8 cellular contexts compared by ENCODE assay signal in genomic region chr17:77096570-77097214, GRCh38. TPM values are rescaled to one million over a fixed set of nuclear protein-coding genes. Genes with fewer than 3 reads are reported as not detected.
DNase-seq lines count a peak whose midpoint lies in the region; ATAC-seq and TF ChIP-seq lines count a peak whose summit lies in the region.

No MANE protein-coding gene starts in this region.

- no peak overlapping the region for H2BK12ac ChIP-seq in H9 (ENCODE audit: insufficient read length, low read depth, low read length)

- no peak overlapping the region for H3K4me2 ChIP-seq in H9 (ENCODE audit: insufficient read depth, insufficient read length, low read length)

- H3K4me3 ChIP-seq in BJ (ENCODE audit: low read depth, low read length) (no peak overlapping the region), gastroesophageal sphincter (no peak overlapping the region)

- H4K8ac ChIP-seq in H9 (replicated peaks; ENCODE audit: insufficient read length, low read depth, low read length): no peak overlapping the region

- no peak for TF ChIP-seq POLR2A in gastroesophageal sphincter (IDR thresholded peaks at IDR 0.05)

- WGBS in H9 (ENCODE audit: extremely low coverage, insufficient read length, low lambda C conversion rate): no CpG with 5 or more reads among the region's 12 CpGs
- WGBS in gastroesophageal sphincter (ENCODE audit: low coverage in 1 of 2), 2 donors: 12 to 16% methylated on average over 9 to 12 of the region's 12 CpGs

- peaks cover 16 to 19% of the 10 kb centered on the region in 2 experiments for H3K4me1 Mint-ChIP-seq in H9
- H3K4me1 Mint-ChIP-seq in activated CD4-positive, alpha-beta memory T cell treated with anti-CD3 and anti-CD28 coated beads, Interleukin-2, amount 10 ng/mL, durations not matched to agents 7 days and 5 days: peaks cover 28% of the 10 kb centered on the region

- no peak for TF ChIP-seq EP300 in gastroesophageal sphincter (IDR thresholded peaks at IDR 0.05)

- POLR2A ChIA-PET in BJ (lab: Charles Lee): no interaction called here
- POLR2A ChIA-PET in activated CD4-positive, alpha-beta memory T cell treated with anti-CD3 and anti-CD28 coated beads, Interleukin-2, amount 10 ng/mL, durations not matched to agents 7 days and 5 days (lab: Charles Lee): interaction anchor here (1.4 kb wide), 1 partner anchor 31 kb away, joined by 4 read pairs; no protein-coding TSS in a partner anchor

- H4K5ac ChIP-seq in H9 (ENCODE audit: insufficient read length, low read depth, low read length): no peak overlapping the region

- H3K36me3 ChIP-seq in BJ (ENCODE audit: control insufficient read depth, insufficient read depth, low read length): peaks cover 17% of the 10 kb centered on the region
- H3K36me3 ChIP-seq in gastroesophageal sphincter: peaks cover 0 to 43% of the 10 kb centered on the region in 2 donors

- no peak overlapping the region for H3K14ac ChIP-seq in H9 (ENCODE audit: insufficient read depth, low read length)

- H3K79me2 ChIP-seq in H9 (ENCODE audit: insufficient read depth, low read length): no peaks in the 10 kb centered on the region

- H4K91ac ChIP-seq in H9 (ENCODE audit: insufficient read length, low read depth, low read length): no peak overlapping the region

- no peak overlapping the region for H3K23ac ChIP-seq in H9 (ENCODE audit: insufficient read length, low read depth, low read length)

- H3K27me3 ChIP-seq in BJ (ENCODE audit: control insufficient read depth, insufficient read depth, low read length) (no peaks in the 10 kb centered on the region), H9 (ENCODE audit: insufficient read depth, low read length) (no peaks in the 10 kb centered on the region), gastroesophageal sphincter (no peaks in the 10 kb centered on the region)

- ATAC-seq in gastroesophageal sphincter: peak; percentile 53
- no peak for ATAC-seq in GM18873 (IDR thresholded peaks at IDR 0.05; ENCODE audit: low FRiP score, unreplicated experiment)
- no peak for ATAC-seq in GM19455 (IDR thresholded peaks at IDR 0.05; ENCODE audit: unreplicated experiment)

- no peak overlapping the region for H2AK5ac ChIP-seq in H9 (ENCODE audit: insufficient read length, low read length)

- no peaks in the 10 kb centered on the region for H3K23me2 ChIP-seq in H9 (ENCODE audit: insufficient read length, low read depth, low read length, poor library complexity, severe bottlenecking)

- DNase-seq in BJ (ENCODE audit: low read depth) (peak; percentile 27), H9 (no peak), putamen (ENCODE audit: low spot score) (peak; percentile 61)
- DNase-seq in activated CD4-positive, alpha-beta memory T cell treated with anti-CD3 and anti-CD28 coated beads, Interleukin-2, amount 10 ng/mL, durations not matched to agents 7 days and 5 days: no peak
- no peak for DNase-seq in stimulated activated CD4-positive, alpha-beta T cell treated with anti-CD3 and anti-CD28 coated beads, Interleukin-4, amount 100 ng/mL, for 4 hours

- H3K27ac ChIP-seq in H9 (ENCODE audit: insufficient read length, low read depth, low read length): no peak overlapping the region
- H3K27ac ChIP-seq in gastroesophageal sphincter: peak overlapping the region; percentile 49 to 82 (median 78)

- H3K27ac Mint-ChIP-seq in H9: peak overlapping the region in 1 of 3 experiments; percentile 87; a peak in 2 of 7 replicates
- H3K27ac Mint-ChIP-seq in activated CD4-positive, alpha-beta memory T cell treated with anti-CD3 and anti-CD28 coated beads, Interleukin-2, amount 10 ng/mL, durations not matched to agents 7 days and 5 days: peak overlapping the region; percentile 67

- no peak overlapping the region for H3K18ac ChIP-seq in H9 (ENCODE audit: insufficient read length, low read depth, low read length)

- no peaks in the 10 kb centered on the region for H3K79me1 ChIP-seq in H9 (ENCODE audit: insufficient read depth, low read depth, low read length, poor library complexity, severe bottlenecking)

- no peak overlapping the region for H3K4ac ChIP-seq in H9 (ENCODE audit: low read depth, low read length)

- CTCF ChIA-PET in BJ (lab: Yijun Ruan, JAX): interaction anchor here (0.6 to 2.2 kb wide), 7 partner anchors 8 to 151 kb away, joined by 3 to 12 read pairs (median 4); no protein-coding TSS in a partner anchor
- CTCF ChIA-PET in activated CD4-positive, alpha-beta memory T cell treated with anti-CD3 and anti-CD28 coated beads, Interleukin-2, amount 10 ng/mL, durations not matched to agents 7 days and 5 days (lab: Charles Lee): no interaction called here

- no peak overlapping the region for H2AFZ ChIP-seq in H9 (ENCODE audit: low read length)

- no peak overlapping the region for H3K56ac ChIP-seq in H9 (ENCODE audit: insufficient read length, low read depth, low read length)

- H3K27me3 Mint-ChIP-seq in H9 (ENCODE audit: low read depth): no peaks in the 10 kb centered on the region
- H3K27me3 Mint-ChIP-seq in activated CD4-positive, alpha-beta memory T cell treated with anti-CD3 and anti-CD28 coated beads, Interleukin-2, amount 10 ng/mL, durations not matched to agents 7 days and 5 days: no peaks in the 10 kb centered on the region

- H3K4me1 ChIP-seq in H9 (ENCODE audit: insufficient read depth, low read length) (peaks cover 2% of the 10 kb centered on the region; the same call in 1 of the 2 replicates), gastroesophageal sphincter (peaks cover 7 to 67% (median 32%) of the 10 kb centered on the region in 3 donors)

- no peak overlapping the region for H2BK15ac ChIP-seq in H9 (ENCODE audit: low read depth, low read length)

- H3K36me3 Mint-ChIP-seq in H9 (ENCODE audit: insufficient read depth in 1 of 3, low read depth in 3 of 3): peaks cover 16 to 65% (median 60%) of the 10 kb centered on the region in 3 experiments; a peak in 6 of 7 replicates
- peaks cover 51% of the 10 kb centered on the region for H3K36me3 Mint-ChIP-seq in activated CD4-positive, alpha-beta memory T cell treated with anti-CD3 and anti-CD28 coated beads, Interleukin-2, amount 10 ng/mL, durations not matched to agents 7 days and 5 days (ENCODE audit: low read depth)

- H3K9ac ChIP-seq in H9 (ENCODE audit: extremely low read depth, insufficient read length, low read length): no peak overlapping the region

- H3T11ph ChIP-seq in H9 (ENCODE audit: low read length): no peak overlapping the region

- TF ChIP-seq CTCF in BJ (IDR thresholded peaks at IDR 0.05; ENCODE audit: insufficient read depth, low read depth, low read length) (peak; percentile 82), H9 (conservative IDR thresholded peaks at IDR 0.05) (peak; percentile 59), gastroesophageal sphincter (IDR thresholded peaks at IDR 0.05) (peak in 3 of 4 experiments; percentile 79 to 89 (median 86))

- no peaks in the 10 kb centered on the region for H3K9me3 Mint-ChIP-seq in H9
- no peaks in the 10 kb centered on the region for H3K9me3 Mint-ChIP-seq in activated CD4-positive, alpha-beta memory T cell treated with anti-CD3 and anti-CD28 coated beads, Interleukin-2, amount 10 ng/mL, durations not matched to agents 7 days and 5 days

- no peaks in the 10 kb centered on the region for H4K20me1 ChIP-seq in H9 (ENCODE audit: control insufficient read depth, insufficient read depth, insufficient read length)

- H2BK20ac ChIP-seq in H9 (ENCODE audit: low read depth, low read length, poor library complexity, severe bottlenecking): no peak overlapping the region

- H3K9me3 ChIP-seq in H9 (ENCODE audit: control insufficient read depth, low read depth, low read length) (no peaks in the 10 kb centered on the region), gastroesophageal sphincter (no peaks in the 10 kb centered on the region)

- H2BK120ac ChIP-seq in H9 (ENCODE audit: low read depth, low read length, poor library complexity, severe bottlenecking): no peak overlapping the region

- H3K4me3 Mint-ChIP-seq in H9: no peak overlapping the region
- no peak overlapping the region for H3K4me3 Mint-ChIP-seq in activated CD4-positive, alpha-beta memory T cell treated with anti-CD3 and anti-CD28 coated beads, Interleukin-2, amount 10 ng/mL, durations not matched to agents 7 days and 5 days

- H2BK5ac ChIP-seq in H9 (ENCODE audit: insufficient read length, low read length): no peak overlapping the region

RNA-seq across cellular contexts. Expression of gene SEC14L1, which starts 44.1 kb away (rescaled TPM):
- polyA plus RNA-seq in BJ (2011; rRNA removed): 22.2 and 25.2 TPM in 2 replicates
- 20.3 and 20.4 TPM in 2 replicates for polyA minus RNA-seq in BJ (2011; rRNA and poly(A)+ RNA removed)
- total RNA-seq in H9 (2021) (58.6 and 62.1 TPM in 2 replicates), gastroesophageal sphincter (10 to 100 TPM; 38.4 to 86.1 (median 40.1) TPM)
- 10 to 100 TPM; 77.2 to 82.2 TPM for total RNA-seq in activated CD4-positive, alpha-beta memory T cell treated with anti-CD3 and anti-CD28 coated beads, Interleukin-2, amount 10 ng/mL, durations not matched to agents 7 days and 5 days

Comparison
In these comparisons a context has a peak if more than half of its experiments do, and no peak if none do; other contexts are left out.
1. DNase-seq: peak in BJ (single experiment) and putamen (single experiment); none in H9 (single experiment), activated CD4-positive, alpha-beta memory T cell treated with anti-CD3 and anti-CD28 coated beads, Interleukin-2, amount 10 ng/mL, durations not matched to agents 7 days and 5 days (single experiment) and stimulated activated CD4-positive, alpha-beta T cell treated with anti-CD3 and anti-CD28 coated beads, Interleukin-4, amount 100 ng/mL, for 4 hours (0 of 2).
2. Peak in every context shown above with its lines, with median percentiles within 50 percentile points of each other: CTCF ChIP-seq.